Comparison of ENCODE assay signal across 10 cellular contexts in the genomic region with DNA sequence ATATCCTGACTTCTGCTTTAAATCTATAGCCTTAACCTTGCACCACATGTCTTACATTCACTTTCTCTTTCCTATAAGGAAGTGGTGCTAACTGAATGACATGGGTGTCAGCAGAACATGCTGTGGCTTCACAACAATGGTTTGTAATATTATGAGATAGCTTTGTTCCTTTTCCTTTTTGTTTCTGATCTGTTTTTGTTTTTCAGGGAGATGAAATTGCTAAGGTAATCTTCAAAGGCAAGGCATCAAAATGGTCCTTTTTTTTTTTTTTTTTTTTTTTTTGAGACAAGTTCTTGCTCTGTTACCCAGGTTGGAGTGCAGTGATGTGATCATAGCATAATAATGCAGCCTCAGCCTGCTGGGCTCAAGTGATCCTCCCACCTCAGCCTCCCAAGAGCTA. TPM values are rescaled to one million over a fixed set of nuclear protein-coding genes. Genes with fewer than 3 reads are reported as not detected.
DNase-seq lines count a peak whose midpoint lies in the region; ATAC-seq lines count a peak whose summit lies in the region.
"Had no signal": no experiment of that assay in that cellular context is flagged by ENCODE, and none has a peak within 500 bp of the region (broad histone marks: within the 10 kb centered on the region; RNA-seq: fewer than 3 reads in every experiment).

No MANE protein-coding gene starts in this region.

- peaks cover 20% of the 10 kb centered on the region for H3K4me1 Mint-ChIP-seq in activated T-helper 1 cell treated with anti-CD3 and anti-CD28 coated beads, Interleukin-12 subunit alpha, Interleukin-12 subunit beta, Interleukin-2, Interleukin-4 antibody, amounts not matched to agents 30 ng/mL and 10 ng/mL and 1 ng/mL, durations not matched to agents 14 hours and 24 hours and 36 hours (ENCODE audit: low read depth)

- peaks cover 0 to 8% (median under 1%) of the 10 kb centered on the region in 11 experiments; a peak in 6 of 22 replicates for H3K9me3 ChIP-seq in BLaER1 treated with 17β-estradiol and CSF1 and Interleukin-3, amounts not matched to agents 10 nM and 100 nM (replicated peaks in 1 of 11)
- H3K9me3 ChIP-seq: SJSA1 had no signal

- H3K27ac Mint-ChIP-seq in activated T-helper 1 cell treated with anti-CD3 and anti-CD28 coated beads, Interleukin-12 subunit alpha, Interleukin-12 subunit beta, Interleukin-2, Interleukin-4 antibody, amounts not matched to agents 30 ng/mL and 10 ng/mL and 1 ng/mL, durations not matched to agents 14 hours and 24 hours and 36 hours: peak overlapping the region; percentile 88

- H3K27me3 Mint-ChIP-seq in activated T-helper 1 cell treated with anti-CD3 and anti-CD28 coated beads, Interleukin-12 subunit alpha, Interleukin-12 subunit beta, Interleukin-2, Interleukin-4 antibody, amounts not matched to agents 30 ng/mL and 10 ng/mL and 1 ng/mL, durations not matched to agents 14 hours and 24 hours and 36 hours (ENCODE audit: insufficient read depth): peaks cover 2% of the 10 kb centered on the region

- intact Hi-C loops in activated T-helper 1 cell treated with anti-CD3 and anti-CD28 coated beads, Interleukin-12 subunit alpha, Interleukin-12 subunit beta, Interleukin-2, Interleukin-4 antibody, amounts not matched to agents 30 ng/mL and 10 ng/mL and 1 ng/mL, durations not matched to agents 14 hours and 24 hours and 36 hours (cut with micrococcal nuclease): loop anchor here (1.0 to 2.0 kb wide), 3 partner anchors 54 to 612 kb away; a partner anchor contains a TSS

- no peak overlapping the region for H3K4me3 ChIP-seq in BLaER1 treated with 17β-estradiol and CSF1 and Interleukin-3, amounts not matched to agents 10 nM and 100 nM
- H3K4me3 ChIP-seq: SJSA1 had no signal

- peak overlapping the region in 8 of 11 experiments; percentile 4 to 67 (median 40); a peak in 10 of 22 replicates for H3K4me2 ChIP-seq in BLaER1 treated with 17β-estradiol and CSF1 and Interleukin-3, amounts not matched to agents 10 nM and 100 nM

- H3K36me3 ChIP-seq in BLaER1 treated with 17β-estradiol and CSF1 and Interleukin-3, amounts not matched to agents 10 nM and 100 nM: no peaks in the 10 kb centered on the region
- H3K36me3 ChIP-seq: SJSA1 had no signal

- H3K4me1 ChIP-seq in BLaER1 treated with 17β-estradiol and CSF1 and Interleukin-3, amounts not matched to agents 10 nM and 100 nM: peaks cover 0 to 16% (median 3%) of the 10 kb centered on the region in 10 experiments; a peak in 10 of 20 replicates
- H3K4me1 ChIP-seq: SJSA1 had no signal

- peak; percentile 24 for DNase-seq in activated T-helper 1 cell treated with anti-CD3 and anti-CD28 coated beads, Interleukin-12 subunit alpha, Interleukin-12 subunit beta, Interleukin-2, Interleukin-4 antibody, amounts not matched to agents 30 ng/mL and 10 ng/mL and 1 ng/mL, durations not matched to agents 14 hours and 24 hours and 36 hours (ENCODE audit: low spot score)
- DNase-seq in 8988T (no peak), mucosa of gallbladder (ENCODE audit: low spot score) (no peak), SHP77 (lab: John Stamatoyannopoulos, UW) (no peak), LoVo (ENCODE audit: low spot score) (no peak)
- DNase-seq: right cardiac atrium had no signal

- no peaks in the 10 kb centered on the region for H3K27me3 ChIP-seq in BLaER1 treated with 17β-estradiol and CSF1 and Interleukin-3, amounts not matched to agents 10 nM and 100 nM
- H3K27me3 ChIP-seq: SJSA1 had no signal

- peak overlapping the region; percentile 61 for H3K4me3 Mint-ChIP-seq in activated T-helper 1 cell treated with anti-CD3 and anti-CD28 coated beads, Interleukin-12 subunit alpha, Interleukin-12 subunit beta, Interleukin-2, Interleukin-4 antibody, amounts not matched to agents 30 ng/mL and 10 ng/mL and 1 ng/mL, durations not matched to agents 14 hours and 24 hours and 36 hours

- no peaks in the 10 kb centered on the region for H4K20me1 ChIP-seq in BLaER1 treated with 17β-estradiol and CSF1 and Interleukin-3, amounts not matched to agents 10 nM and 100 nM

- peak; percentile 91 for ATAC-seq in GM19372 (IDR thresholded peaks at IDR 0.05; ENCODE audit: low read depth, unreplicated experiment)
- peak; percentile 98 for ATAC-seq in HG03342 (IDR thresholded peaks at IDR 0.05; ENCODE audit: unreplicated experiment)

- H3K27ac ChIP-seq in BLaER1 treated with 17β-estradiol and CSF1 and Interleukin-3, amounts not matched to agents 10 nM and 100 nM: peak overlapping the region in 8 of 11 experiments; percentile 19 to 67 (median 58); a peak in 14 of 22 replicates
- H3K27ac ChIP-seq: SJSA1 had no signal

- peaks cover 14% of the 10 kb centered on the region for H3K36me3 Mint-ChIP-seq in activated T-helper 1 cell treated with anti-CD3 and anti-CD28 coated beads, Interleukin-12 subunit alpha, Interleukin-12 subunit beta, Interleukin-2, Interleukin-4 antibody, amounts not matched to agents 30 ng/mL and 10 ng/mL and 1 ng/mL, durations not matched to agents 14 hours and 24 hours and 36 hours (ENCODE audit: low read depth)

- peak overlapping the region in 2 of 11 experiments; percentile 33 to 36; a peak in 1 of 22 replicates for H3K9ac ChIP-seq in BLaER1 treated with 17β-estradiol and CSF1 and Interleukin-3, amounts not matched to agents 10 nM and 100 nM

- H3K9me3 Mint-ChIP-seq in activated T-helper 1 cell treated with anti-CD3 and anti-CD28 coated beads, Interleukin-12 subunit alpha, Interleukin-12 subunit beta, Interleukin-2, Interleukin-4 antibody, amounts not matched to agents 30 ng/mL and 10 ng/mL and 1 ng/mL, durations not matched to agents 14 hours and 24 hours and 36 hours: peaks cover 29% of the 10 kb centered on the region

RNA-seq across cellular contexts. Expression of a gene that starts 53.6 kb away (rescaled TPM):
- 19.2 and 22.7 TPM in 2 replicates for total RNA-seq in activated T-helper 1 cell treated with anti-CD3 and anti-CD28 coated beads, Interleukin-12 subunit alpha, Interleukin-12 subunit beta, Interleukin-2, Interleukin-4 antibody, amounts not matched to agents 30 ng/mL and 10 ng/mL and 1 ng/mL, durations not matched to agents 14 hours and 24 hours and 36 hours
- total RNA-seq in mucosa of gallbladder: 12.7 TPM
